ENCODE assay signal across 8 cellular contexts in genomic region chr9:94952553-94953373, GRCh38.
DNase-seq lines count a peak whose midpoint lies in the region; ATAC-seq and TF ChIP-seq lines count a peak whose summit lies in the region.

No MANE protein-coding gene starts in this region.

- peak in 1 of 7 experiments; percentile 4 for DNase-seq in CD8-positive, alpha-beta T cell
- DNase-seq in RWPE1 (ENCODE audit: low spot score) (peak; percentile 90), Right ventricle myocardium superior (no peak), suprapubic skin (ENCODE audit: low spot score in 2 of 2) (no peak), LoVo (ENCODE audit: low spot score) (no peak), NCI-H446 (lab: John Stamatoyannopoulos, UW) (no peak)
- DNase-seq in activated effector memory CD4-positive, alpha-beta T cell treated with Interleukin-2 at 50 U/mL for 16 hours, result no peak

- CTCF ChIA-PET in CD8-positive, alpha-beta T cell (lab: Charles Lee), result interaction anchor here (0.6 kb wide), 1 partner anchor 170 kb away, joined by 3 read pairs; no protein-coding TSS in a partner anchor
- CTCF ChIA-PET in RWPE1 (lab: Yijun Ruan, JAX), result interaction anchor here (0.6 to 0.8 kb wide), 2 partner anchors 9 kb away, joined by 3 read pairs; no protein-coding TSS in a partner anchor

- peak overlapping the region; percentile 61 for H3K4me3 Mint-ChIP-seq in CD8-positive, alpha-beta T cell

- no peak overlapping the region for H3K27ac ChIP-seq in CD8-positive, alpha-beta T cell (ENCODE audit: low read depth, low read length)
- H3K27ac ChIP-seq in RWPE1 (peak overlapping the region; percentile 84), suprapubic skin (peak overlapping the region; percentile 63)

- H3K4me1 ChIP-seq in CD8-positive, alpha-beta T cell (ENCODE audit: insufficient read depth, low read length), result peaks cover 31% of the 10 kb centered on the region
- H3K4me1 ChIP-seq in suprapubic skin, result peaks cover 49% of the 10 kb centered on the region

- H3K27ac Mint-ChIP-seq in CD8-positive, alpha-beta T cell, result peak overlapping the region; percentile 81

- no peak for TF ChIP-seq EP300 in suprapubic skin (IDR thresholded peaks at IDR 0.05)

- H3K27me3 ChIP-seq in CD8-positive, alpha-beta T cell (ENCODE audit: insufficient read depth, low read length), result no peaks in the 10 kb centered on the region
- no peaks in the 10 kb centered on the region for H3K27me3 ChIP-seq in suprapubic skin

- H3K4me1 Mint-ChIP-seq in CD8-positive, alpha-beta T cell (ENCODE audit: low read depth), result peaks cover 37% of the 10 kb centered on the region

- intact Hi-C loops in CD8-positive, alpha-beta T cell (cut with DNase I, micrococcal nuclease), result loop anchor here in 1 of 2 experiments (2.0 to 10.0 kb wide), 3 partner anchors 62 to 945 kb away; no protein-coding TSS in a partner anchor
- intact Hi-C loops in Right ventricle myocardium superior (cut with DNase I), result no loop called here

- no peaks in the 10 kb centered on the region for H3K9me3 ChIP-seq in CD8-positive, alpha-beta T cell (ENCODE audit: low read length)
- H3K9me3 ChIP-seq in suprapubic skin, result no peaks in the 10 kb centered on the region

- H3K9me3 Mint-ChIP-seq in CD8-positive, alpha-beta T cell, result no peaks in the 10 kb centered on the region

- no peak for TF ChIP-seq CTCF in CD8-positive, alpha-beta T cell (IDR thresholded peaks at IDR 0.05)
- TF ChIP-seq CTCF in RWPE1 (conservative IDR thresholded peaks at IDR 0.05; ENCODE audit: low read depth) (no peak), suprapubic skin (IDR thresholded peaks at IDR 0.05) (no peak)

- no peak for TF ChIP-seq POLR2A in suprapubic skin (IDR thresholded peaks at IDR 0.05)

- H3K4me3 ChIP-seq in CD8-positive, alpha-beta T cell (ENCODE audit: low read depth, low read length), result no peak overlapping the region
- no peak overlapping the region for H3K4me3 ChIP-seq in suprapubic skin

- peaks cover 23% of the 10 kb centered on the region for H3K36me3 Mint-ChIP-seq in CD8-positive, alpha-beta T cell

- peak; percentile 79 for ATAC-seq in CD8-positive, alpha-beta T cell
- peak; percentile 71 for ATAC-seq in GM19463 (IDR thresholded peaks at IDR 0.05; ENCODE audit: unreplicated experiment)
- peak; percentile 18 for ATAC-seq in Right ventricle myocardium superior (ENCODE audit: poor library complexity)

- WGBS in suprapubic skin, result 35% methylated on average over 8 of the region's 8 CpGs

- H3K36me3 ChIP-seq in CD8-positive, alpha-beta T cell (ENCODE audit: insufficient read depth, low read length), result no peaks in the 10 kb centered on the region
- peaks cover 6% of the 10 kb centered on the region for H3K36me3 ChIP-seq in suprapubic skin

- POLR2A ChIA-PET in CD8-positive, alpha-beta T cell (lab: Charles Lee), result interaction anchor here (1.1 kb wide), 1 partner anchor 9 kb away, joined by 3 read pairs; no protein-coding TSS in a partner anchor
- POLR2A ChIA-PET in RWPE1 (lab: Yijun Ruan, JAX; ENCODE audit: low non-redundant PET), result no interaction called here

- H3K27me3 Mint-ChIP-seq in CD8-positive, alpha-beta T cell (ENCODE audit: low read depth), result no peaks in the 10 kb centered on the region

Comparison
In these comparisons a context has a peak if more than half of its experiments do, and no peak if none do; other contexts are left out.
1. ATAC-seq: peak in every context shown above with its lines; median percentile 79 in CD8-positive, alpha-beta T cell; 71 in GM19463; 18 in Right ventricle myocardium superior.